ENCODE assay signal across 8 cellular contexts in genomic region chr5:139710370-139711066, GRCh38.
DNase-seq lines count a peak whose midpoint lies in the region; ATAC-seq and TF ChIP-seq lines count a peak whose summit lies in the region.

No MANE protein-coding gene starts in this region.

- ATAC-seq in left lung (peak; percentile 55), HG03039 (IDR thresholded peaks at IDR 0.05; ENCODE audit: unreplicated experiment) (no peak), GM21717 (IDR thresholded peaks at IDR 0.05; ENCODE audit: unreplicated experiment) (no peak)

- DNase-seq in GF-D8 (lab: John Stamatoyannopoulos, UW) (peak; percentile 36), Karpas-422 (no peak), left lung (peak; percentile 55 to 84)
- DNase-seq in activated CD4-positive, alpha-beta T cell treated with anti-CD3 and anti-CD28 coated beads for 1 hour: peak; percentile 26
- peak in 2 of 3 donors; percentile 21 for DNase-seq in stimulated activated CD4-positive, alpha-beta T cell treated with anti-CD3 and anti-CD28 coated beads, TNF-alpha, amount 100 ng/mL, for 48 hours (ENCODE audit: low read depth in 3 of 3)

- 0 out of 2 replicates have a peak, but pooled peaks cover 4% of the 10 kb centered on the region for H4K20me1 ChIP-seq in Karpas-422 (ENCODE audit: insufficient read depth, low read depth, low read length)

- H3K9me2 ChIP-seq in Karpas-422 (replicated peaks; ENCODE audit: insufficient read depth, low read length): no peaks in the 10 kb centered on the region

- no peak overlapping the region for H2AFZ ChIP-seq in Karpas-422 (ENCODE audit: low read length)

- intact Hi-C loops in left lung (cut with DNase I): no loop called here

- H3K36me3 ChIP-seq in Karpas-422 (ENCODE audit: insufficient read depth, low read length) (no peaks in the 10 kb centered on the region), left lung (no peaks in the 10 kb centered on the region)

- TF ChIP-seq CTCF in left lung (IDR thresholded peaks at IDR 0.05): no peak

- H3K4me2 ChIP-seq in Karpas-422 (ENCODE audit: low read depth, low read length, poor library complexity, severe bottlenecking): peak overlapping the region; percentile 82

- H3K9me3 ChIP-seq in Karpas-422 (ENCODE audit: low read length): no peaks in the 10 kb centered on the region
- no peaks in the 10 kb centered on the region for H3K9me3 ChIP-seq in left lung

- no peak overlapping the region for H3K27ac ChIP-seq in Karpas-422 (ENCODE audit: low read length)
- H3K27ac ChIP-seq in cingulate gyrus (ENCODE audit: low read depth, low read length): peak overlapping the region; percentile 85
- no peak overlapping the region for H3K27ac ChIP-seq in left lung

- H3K9ac ChIP-seq in Karpas-422 (ENCODE audit: low read length): peak overlapping the region; percentile 33; the same call in 1 of the 2 replicates

- peaks cover 49% of the 10 kb centered on the region for H3K4me1 ChIP-seq in Karpas-422 (ENCODE audit: low read length)
- H3K4me1 ChIP-seq in left lung: peaks cover 22 to 37% of the 10 kb centered on the region in 2 donors

- H3K4me3 ChIP-seq in Karpas-422 (ENCODE audit: low read length) (peak overlapping the region; percentile 61), left lung (peak overlapping the region; percentile 34 to 42)

- no peaks in the 10 kb centered on the region for H3K79me2 ChIP-seq in Karpas-422 (ENCODE audit: low read length)

- H3K27me3 ChIP-seq in Karpas-422 (ENCODE audit: low read length) (no peaks in the 10 kb centered on the region), left lung (peaks cover 5 to 47% of the 10 kb centered on the region in 2 donors)
